Comparison of ENCODE assay signal across 11 cellular contexts in genomic region chr2:99818842-99819241, GRCh38.
DNase-seq lines count a peak whose midpoint lies in the region; ATAC-seq and TF ChIP-seq lines count a peak whose summit lies in the region.
"Had no signal": no experiment of that assay in that cellular context is flagged by ENCODE, and none has a peak within 500 bp of the region (broad histone marks: within the 10 kb centered on the region; RNA-seq: fewer than 3 reads in every experiment).

No MANE protein-coding gene starts in this region.

- no peak overlapping the region for H3K4ac ChIP-seq in IMR-90 (ENCODE audit: low read depth, low read length)

- dilution Hi-C loops in IMR-90 (cut with HindIII; ENCODE audit: low sequenced_read_pairs, unreplicated experiment): no loop called here

- no peak overlapping the region for H2AK9ac ChIP-seq in IMR-90 (replicated peaks; ENCODE audit: low read depth, low read length, poor library complexity)

- H3K9me3 ChIP-seq in IMR-90 (ENCODE audit: control insufficient read depth, insufficient read depth, low read length): no peaks in the 10 kb centered on the region
- no peaks in the 10 kb centered on the region for H3K9me3 ChIP-seq in hepatocyte (ENCODE audit: low read depth)

- peaks cover 11% of the 10 kb centered on the region for H3K9me1 ChIP-seq in IMR-90 (ENCODE audit: insufficient read depth, low read length)

- H4K5ac ChIP-seq in IMR-90 (ENCODE audit: low read depth, low read length): no peak overlapping the region

- H3K9ac ChIP-seq in IMR-90 (ENCODE audit: low read depth, low read length): no peak overlapping the region

- in situ Hi-C loops in IMR-90 (cut with MboI; ENCODE audit: low sequenced_read_pairs): no loop called here

- BruUV-seq in IMR-90 (replicated peaks; lab: Mats Ljungman, UMichigan): no TSS peak

- H3K9me2 ChIP-seq in hepatocyte (replicated peaks; ENCODE audit: insufficient read depth): no peaks in the 10 kb centered on the region

- WGBS in IMR-90 (ENCODE audit: extremely low coverage in 2 of 2, insufficient read length in 1 of 2), 2 experiments: no CpG with 5 or more reads among the region's 2 CpGs
- 76% methylated on average over 2 of the region's 2 CpGs for WGBS in hepatocyte (ENCODE audit: low lambda C conversion rate, missing lambda C conversion rate)

- H3K4me2 ChIP-seq in IMR-90 (ENCODE audit: low read depth, low read length): no peak overlapping the region
- no peak overlapping the region for H3K4me2 ChIP-seq in hepatocyte

- intact Hi-C loops in IMR-90 (cut with micrococcal nuclease) (loop anchor here (10.0 kb wide), 1 partner anchor 426 kb away; no protein-coding TSS in a partner anchor), head of caudate nucleus (cut with DNase I) (no loop called here)

- H2BK120ac ChIP-seq in IMR-90 (ENCODE audit: low read depth, low read length): no peak overlapping the region

- H2AFZ ChIP-seq in IMR-90 (replicated peaks; ENCODE audit: low read length, poor library complexity): no peak overlapping the region
- H2AFZ ChIP-seq in hepatocyte: no peak overlapping the region

- H3K27me3 ChIP-seq in IMR-90 (ENCODE audit: control insufficient read depth, insufficient read depth, low read length) (no peaks in the 10 kb centered on the region), hepatocyte (no peaks in the 10 kb centered on the region)

- H3K27ac ChIP-seq in IMR-90 (ENCODE audit: insufficient read depth, low read length) (no peak overlapping the region), hepatocyte (no peak overlapping the region), caudate nucleus (ENCODE audit: low read depth, low read length) (no peak overlapping the region)

- no peak for ATAC-seq in IMR-90 (ENCODE audit: low read depth)

- POLR2A ChIA-PET in IMR-90 (lab: Charles Lee; ENCODE audit: unreplicated experiment): no interaction called here

- H3K79me1 ChIP-seq in IMR-90 (ENCODE audit: low read depth in 1 of 2, low read length in 2 of 2): peaks cover 4 to 22% of the 10 kb centered on the region in 2 experiments

- DNase-seq in COLO829 (ENCODE audit: low spot score) (peak; percentile 33), IMR-90 (peak; percentile 47), amniotic epithelial cell (ENCODE audit: low read depth) (peak; percentile 49), hepatocyte (ENCODE audit: low spot score) (no peak), NCI-H2196 (lab: John Stamatoyannopoulos, UW; ENCODE audit: unreplicated experiment) (no peak), caudate nucleus (lab: John Stamatoyannopoulos, UW) (no peak), head of caudate nucleus (no peak)
- no peak for DNase-seq in stimulated activated CD8-positive, alpha-beta memory T cell treated with anti-CD3 and anti-CD28 coated beads, Interleukin-4, amount 100 ng/mL, for 48 hours
- DNase-seq: activated T-cell treated with anti-CD3 and anti-CD28 coated beads for 4 hours; DMS79; stimulated activated CD4-positive, alpha-beta T cell treated with anti-CD3 and anti-CD28 coated beads, Interleukin-1b, Interleukin-23, amount 100 ng/mL, for 48 hours had no signal

- H4K20me1 ChIP-seq in IMR-90 (ENCODE audit: insufficient read depth, low read length) (no peaks in the 10 kb centered on the region), hepatocyte (ENCODE audit: insufficient read depth, poor library complexity, severe bottlenecking) (no peaks in the 10 kb centered on the region)

- no peak overlapping the region for H4K8ac ChIP-seq in IMR-90 (ENCODE audit: low read depth in 2 of 2, low read length in 2 of 2)

- CTCF ChIA-PET in IMR-90 (lab: Yijun Ruan, JAX): interaction anchor here (0.5 kb wide), 1 partner anchor 83 kb away, joined by 3 read pairs; no protein-coding TSS in a partner anchor

- H3K36me3 ChIP-seq in IMR-90 (ENCODE audit: control insufficient read depth, insufficient read depth, low read length): peaks cover 12% of the 10 kb centered on the region
- no peaks in the 10 kb centered on the region for H3K36me3 ChIP-seq in hepatocyte (replicated peaks; ENCODE audit: insufficient read depth, low read depth)

- H3K56ac ChIP-seq in IMR-90 (ENCODE audit: extremely low read depth, insufficient read depth, low read length): no peak overlapping the region

- H2AK5ac ChIP-seq in IMR-90 (ENCODE audit: low read depth, low read length): no peak overlapping the region

- H4K91ac ChIP-seq in IMR-90 (ENCODE audit: insufficient read depth, low read depth, low read length): no peak overlapping the region

- H3K4me3 ChIP-seq in IMR-90 (ENCODE audit: insufficient read depth, low read depth, low read length) (no peak overlapping the region), hepatocyte (no peak overlapping the region)

- TF ChIP-seq RAD21 in IMR-90 (IDR thresholded peaks at IDR 0.05; ENCODE audit: low read length): peak; percentile 48

- H3K4me1 ChIP-seq in IMR-90 (ENCODE audit: control insufficient read depth, insufficient read depth, low read length) (peaks cover 12% of the 10 kb centered on the region), hepatocyte (ENCODE audit: insufficient read depth) (no peaks in the 10 kb centered on the region)

- no peaks in the 10 kb centered on the region for H3K79me2 ChIP-seq in hepatocyte

- no peak overlapping the region for H2BK5ac ChIP-seq in IMR-90 (ENCODE audit: low read depth, low read length, poor library complexity, severe bottlenecking)

- H3K18ac ChIP-seq in IMR-90 (ENCODE audit: low read depth, low read length): no peak overlapping the region

- TF ChIP-seq POLR2A in IMR-90 (IDR thresholded peaks at IDR 0.05; ENCODE audit: low read depth, low read length): no peak

- H2BK20ac ChIP-seq in IMR-90 (ENCODE audit: low read depth, low read length): no peak overlapping the region

- no peak overlapping the region for H3K14ac ChIP-seq in IMR-90 (replicated peaks; ENCODE audit: low read depth, low read length)

- H3K23ac ChIP-seq in IMR-90 (ENCODE audit: low read depth, low read length): no peak overlapping the region

- no peak overlapping the region for H2BK15ac ChIP-seq in IMR-90 (ENCODE audit: low read depth, low read length)

- TF ChIP-seq CTCF in IMR-90 (conservative IDR thresholded peaks at IDR 0.05; ENCODE audit: low read depth, low read length) (peak; percentile 36; the same call in 1 of the 2 replicates), hepatocyte (IDR thresholded peaks at IDR 0.05; ENCODE audit: poor library complexity) (peak; percentile 43)

TF ChIP-seq in IMR-90, 13 proteins besides CTCF, POLR2A, EP300 and RAD21:
- TF ChIP-seq SMC3 (IDR thresholded peaks at IDR 0.05; ENCODE audit: low read depth, low read length) (peak; percentile 37), RCOR1 (IDR thresholded peaks at IDR 0.05; ENCODE audit: insufficient replicate concordance, low read length) (no peak), MXI1 (IDR thresholded peaks at IDR 0.05; ENCODE audit: borderline replicate concordance, low read depth, low read length) (no peak)

Comparison
In these comparisons a context has a peak if more than half of its experiments do, and no peak if none do; other contexts are left out.
1. DNase-seq: peak in COLO829 (single experiment), IMR-90 (single experiment) and amniotic epithelial cell (single experiment); none in hepatocyte (single experiment), stimulated activated CD8-positive, alpha-beta memory T cell treated with anti-CD3 and anti-CD28 coated beads, Interleukin-4, amount 100 ng/mL, for 48 hours (single experiment), NCI-H2196 (single experiment), caudate nucleus (0 of 61) and head of caudate nucleus (0 of 42).